In the genomic region with DNA sequence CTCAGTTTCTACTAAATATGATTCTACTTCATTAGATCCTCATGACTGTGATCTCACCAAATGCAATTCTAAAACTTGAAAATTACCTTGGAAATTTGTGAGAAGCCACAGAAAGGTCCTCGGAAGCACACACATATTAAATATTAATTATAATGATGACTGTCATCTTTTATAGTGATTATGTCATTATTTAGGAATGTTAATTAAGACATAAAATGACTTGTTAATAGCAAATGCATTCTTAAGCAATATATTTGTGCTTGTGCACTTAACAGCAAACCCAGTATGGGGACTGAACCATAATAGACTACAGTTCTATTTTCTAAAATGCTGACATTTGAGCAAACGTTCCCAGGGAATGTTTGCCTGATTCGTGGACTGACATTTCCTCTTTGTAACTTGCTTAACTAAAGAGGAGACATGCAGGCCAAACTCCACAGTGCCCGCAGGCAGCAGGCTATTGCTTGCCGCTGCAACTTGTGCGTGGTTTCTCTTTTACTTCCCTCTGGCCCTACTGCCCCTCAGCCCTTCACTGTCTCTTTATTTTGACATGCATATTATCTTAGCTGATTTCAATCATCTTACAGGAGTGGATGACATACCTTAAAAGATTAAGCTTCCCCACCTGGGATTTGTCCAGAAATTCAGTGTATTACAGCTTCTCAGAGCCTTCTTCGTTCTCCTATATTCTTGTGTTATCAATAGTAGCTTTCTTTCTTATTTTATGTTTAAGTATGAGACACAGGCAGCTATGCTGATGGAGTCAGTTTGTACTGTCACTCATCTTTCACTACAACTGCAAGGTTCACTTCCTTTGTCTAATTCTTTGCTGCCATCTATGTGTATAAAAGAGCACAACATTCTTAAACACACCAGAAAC, we compare ENCODE assay signal across 8 cellular contexts.
DNase-seq lines count a peak whose midpoint lies in the region; ATAC-seq and TF ChIP-seq lines count a peak whose summit lies in the region.

No MANE protein-coding gene starts in this region.

- H3K9me3 ChIP-seq in upper lobe of right lung (no peaks in the 10 kb centered on the region), sigmoid colon (no peaks in the 10 kb centered on the region)

- peak; percentile 44 for DNase-seq in CD1c-positive myeloid dendritic cell (ENCODE audit: extremely low spot score)
- peak; percentile 35 for DNase-seq in GM20000 (ENCODE audit: low spot score)
- peak; percentile 68 for DNase-seq in NCI-H748 treated with DMSO at 0.1 percent for 48 hours (lab: John Stamatoyannopoulos, UW)
- DNase-seq in brain pericyte (ENCODE audit: low read depth, low spot score), result peak; percentile 68
- no peak for DNase-seq in kidney epithelial cell (ENCODE audit: low read depth)
- DNase-seq in upper lobe of right lung, result no peak
- DNase-seq in 8988T, result no peak
- no peak for DNase-seq in sigmoid colon

- no peaks in the 10 kb centered on the region for H3K27me3 ChIP-seq in kidney epithelial cell (ENCODE audit: control insufficient read depth, insufficient read depth, low read length)
- H3K27me3 ChIP-seq in upper lobe of right lung, result no peaks in the 10 kb centered on the region
- H3K27me3 ChIP-seq in sigmoid colon, result no peaks in the 10 kb centered on the region

- TF ChIP-seq POLR2A in sigmoid colon (IDR thresholded peaks at IDR 0.05), result no peak

- no peak for TF ChIP-seq CTCF in GM20000 (IDR thresholded peaks at IDR 0.05; ENCODE audit: extremely low read depth, missing control alignments)
- peak; percentile 57 for TF ChIP-seq CTCF in kidney epithelial cell (IDR thresholded peaks at IDR 0.05; ENCODE audit: insufficient read depth, low read length, poor library complexity, severe bottlenecking)
- TF ChIP-seq CTCF in upper lobe of right lung (IDR thresholded peaks at IDR 0.05), result peak; percentile 64
- TF ChIP-seq CTCF in sigmoid colon (IDR thresholded peaks at IDR 0.05), result peak in 1 of 4 experiments; percentile 31

- peak; percentile 70 for ATAC-seq in upper lobe of right lung

- intact Hi-C loops in upper lobe of right lung (cut with DNase I), result no loop called here
- intact Hi-C loops in sigmoid colon (cut with DNase I), result no loop called here

- no peaks in the 10 kb centered on the region for H3K36me3 ChIP-seq in kidney epithelial cell (ENCODE audit: control insufficient read depth, insufficient read depth, low read length)
- no peaks in the 10 kb centered on the region for H3K36me3 ChIP-seq in upper lobe of right lung
- no peaks in the 10 kb centered on the region for H3K36me3 ChIP-seq in sigmoid colon

- H3K4me1 ChIP-seq in upper lobe of right lung (no peaks in the 10 kb centered on the region), sigmoid colon (no peaks in the 10 kb centered on the region)

- WGBS in sigmoid colon, 2 donors, result 69 to 75% methylated on average over 7 of the region's 7 CpGs

- H3K27ac ChIP-seq in upper lobe of right lung, result no peak overlapping the region
- no peak overlapping the region for H3K27ac ChIP-seq in sigmoid colon

- H3K4me3 ChIP-seq in kidney epithelial cell (ENCODE audit: low read depth, low read length), result no peak overlapping the region
- H3K4me3 ChIP-seq in upper lobe of right lung, result no peak overlapping the region
- H3K4me3 ChIP-seq in sigmoid colon, result no peak overlapping the region

- TF ChIP-seq EP300 in sigmoid colon (IDR thresholded peaks at IDR 0.05), result no peak

Comparison
In these comparisons a context has a peak if more than half of its experiments do, and no peak if none do; other contexts are left out.
1. DNase-seq: peak in CD1c-positive myeloid dendritic cell (single experiment), GM20000 (single experiment), NCI-H748 treated with DMSO at 0.1 percent for 48 hours (single experiment) and brain pericyte (single experiment); none in kidney epithelial cell (single experiment), upper lobe of right lung (single experiment), 8988T (single experiment) and sigmoid colon (single experiment).